Comparison of ENCODE assay signal across 2 cellular contexts in genomic region chr6:29332676-29333075, GRCh38.
A peak's percentile ranks its signal among the peaks of the same experiment; 100 is the strongest.
TF ChIP-seq lines count a peak whose summit lies in the region.

No MANE protein-coding gene starts in this region.

TF ChIP-seq in HepG2, 621 proteins besides CTCF, POLR2A, EP300 and RAD21:
- TF ChIP-seq XBP1 (CRISPR knock-in tag; IDR thresholded peaks at IDR 0.05): no peak
- TF ChIP-seq ATRX (CRISPR knock-in tag; IDR thresholded peaks at IDR 0.05; ENCODE audit: borderline replicate concordance): no peak
- TF ChIP-seq ATF7 (IDR thresholded peaks at IDR 0.05): peak; percentile 93
- no peak for TF ChIP-seq ATF7 (CRISPR knock-in tag; IDR thresholded peaks at IDR 0.05)
- peak; percentile 49; the same call in 1 of the 2 replicates for TF ChIP-seq CREB1 (IDR thresholded peaks at IDR 0.05)
- TF ChIP-seq CREB1 (CRISPR knock-in tag; IDR thresholded peaks at IDR 0.05): no peak
- no peak for TF ChIP-seq ZNF451 (CRISPR knock-in tag; IDR thresholded peaks at IDR 0.05)
- TF ChIP-seq HMGXB3 (CRISPR knock-in tag; IDR thresholded peaks at IDR 0.05; ENCODE audit: borderline replicate concordance): no peak

TF ChIP-seq in HCT116, 20 proteins besides CTCF, POLR2A, EP300 and RAD21:
- TF ChIP-seq ZFX (IDR thresholded peaks at IDR 0.05): no peak
- no peak for TF ChIP-seq ZBTB33 (IDR thresholded peaks at IDR 0.05; ENCODE audit: extremely low read depth, insufficient replicate concordance, low read length)
- no peak for TF ChIP-seq JUND (IDR thresholded peaks at IDR 0.05)
- no peak for TF ChIP-seq TCF7L2 (IDR thresholded peaks at IDR 0.05; ENCODE audit: borderline replicate concordance, extremely low read depth, insufficient read depth, insufficient read length)
- TF ChIP-seq CBX3 (IDR thresholded peaks at IDR 0.05; ENCODE audit: low read depth): no peak
- TF ChIP-seq EZH2phosphoT487 (IDR thresholded peaks at IDR 0.05; ENCODE audit: borderline replicate concordance): no peak
- TF ChIP-seq REST (IDR thresholded peaks at IDR 0.05; ENCODE audit: low read depth): no peak
- no peak for TF ChIP-seq POLR2AphosphoS5 (IDR thresholded peaks at IDR 0.05; ENCODE audit: low read depth, low read length)
- TF ChIP-seq EZH2 (IDR thresholded peaks at IDR 0.05): no peak
- no peak for TF ChIP-seq CEBPB (IDR thresholded peaks at IDR 0.05; ENCODE audit: low read depth)
- no peak for TF ChIP-seq MAX (IDR thresholded peaks at IDR 0.05)
- TF ChIP-seq ATF3 (IDR thresholded peaks at IDR 0.05): no peak
- no peak for TF ChIP-seq YY1 (IDR thresholded peaks at IDR 0.05; ENCODE audit: extremely low read depth, insufficient replicate concordance, low read depth, low read length)
- no peak for TF ChIP-seq ELF1 (IDR thresholded peaks at IDR 0.05; ENCODE audit: borderline replicate concordance, low read depth)
- no peak for TF ChIP-seq SIN3A (IDR thresholded peaks at IDR 0.05; ENCODE audit: low read depth)
- TF ChIP-seq FOSL1 (IDR thresholded peaks at IDR 0.05; ENCODE audit: low read depth): no peak
- TF ChIP-seq SP1 (IDR thresholded peaks at IDR 0.05; ENCODE audit: low read depth): no peak
- no peak for TF ChIP-seq SRF (IDR thresholded peaks at IDR 0.05; ENCODE audit: low read depth)
- no peak for TF ChIP-seq ZNF274 (IDR thresholded peaks at IDR 0.05; ENCODE audit: low read depth, low read length)
- no peak for TF ChIP-seq EGR1 (IDR thresholded peaks at IDR 0.05; ENCODE audit: low read depth)
